In the genomic region with DNA sequence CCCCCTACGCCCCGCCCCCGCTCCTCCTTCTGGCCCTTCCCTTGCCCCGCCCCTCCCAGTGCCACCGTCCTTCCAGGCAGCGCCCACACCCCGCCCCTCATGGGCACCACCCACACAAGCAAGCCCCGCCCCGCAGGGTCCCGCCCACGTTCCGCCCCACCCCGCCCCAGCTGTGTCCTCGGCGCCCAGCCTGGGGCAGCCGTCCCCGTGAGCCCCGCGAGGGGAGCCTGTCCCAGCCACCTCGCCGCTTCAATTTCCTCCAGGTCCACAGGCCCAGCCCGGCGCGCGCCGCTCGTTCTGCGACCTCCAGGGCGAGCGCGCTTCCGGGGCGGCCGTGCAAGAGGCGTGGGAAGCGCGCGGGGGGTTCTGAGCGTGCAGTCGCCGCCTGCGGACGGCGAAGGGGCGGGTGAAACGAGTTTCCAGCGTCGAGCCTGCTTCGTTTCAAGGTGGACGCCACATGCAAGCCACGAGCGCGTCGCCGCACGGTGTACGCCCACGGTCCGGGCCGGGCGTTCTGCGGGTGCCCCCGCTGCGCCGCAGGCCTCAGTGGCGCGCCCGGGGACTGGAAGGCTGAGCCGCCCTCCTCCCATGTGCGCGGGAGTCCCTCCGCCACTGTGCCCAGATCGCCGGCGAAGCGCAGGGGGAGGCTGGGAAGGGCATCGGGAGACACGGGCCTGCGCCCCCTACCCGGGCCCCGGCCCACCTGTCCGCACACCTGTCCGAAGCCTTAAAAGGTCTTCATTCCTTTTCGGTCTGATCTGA, we compare ENCODE assay signal across 1 cellular context.
TF ChIP-seq lines count a peak whose summit lies in the region.

No MANE protein-coding gene starts in this region.

TF ChIP-seq in K562, 482 proteins besides CTCF, POLR2A, EP300 and RAD21 (continued from another document and continues in another):
- 0 out of 2 replicates have a peak, but pooled peaks have one; percentile 89 for TF ChIP-seq NR1H2 (CRISPR knock-in tag; IDR thresholded peaks at IDR 0.05)
- TF ChIP-seq YY1 (IDR thresholded peaks at IDR 0.05; ENCODE audit: borderline replicate concordance in 1 of 3, control insufficient read depth in 1 of 3, extremely low read depth in 1 of 3, insufficient read depth in 3 of 3, insufficient read length in 1 of 3, insufficient replicate concordance in 2 of 3, low read depth in 1 of 3, low read length in 2 of 3), result no peak
- peak; percentile 84 for TF ChIP-seq ZBTB7A (IDR thresholded peaks at IDR 0.05; ENCODE audit: borderline replicate concordance, control insufficient read depth, low read depth, low read length)
- TF ChIP-seq RBFOX2 (IDR thresholded peaks at IDR 0.05; ENCODE audit: low read depth, low read length), result peak; percentile 74
- TF ChIP-seq, protein P1, sequence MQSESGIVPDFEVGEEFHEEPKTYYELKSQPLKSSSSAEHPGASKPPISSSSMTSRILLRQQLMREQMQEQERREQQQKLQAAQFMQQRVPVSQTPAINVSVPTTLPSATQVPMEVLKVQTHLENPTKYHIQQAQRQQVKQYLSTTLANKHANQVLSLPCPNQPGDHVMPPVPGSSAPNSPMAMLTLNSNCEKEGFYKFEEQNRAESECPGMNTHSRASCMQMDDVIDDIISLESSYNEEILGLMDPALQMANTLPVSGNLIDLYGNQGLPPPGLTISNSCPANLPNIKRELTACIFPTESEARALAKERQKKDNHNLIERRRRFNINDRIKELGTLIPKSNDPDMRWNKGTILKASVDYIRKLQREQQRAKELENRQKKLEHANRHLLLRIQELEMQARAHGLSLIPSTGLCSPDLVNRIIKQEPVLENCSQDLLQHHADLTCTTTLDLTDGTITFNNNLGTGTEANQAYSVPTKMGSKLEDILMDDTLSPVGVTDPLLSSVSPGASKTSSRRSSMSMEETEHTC (IDR thresholded peaks at IDR 0.05), result no peak
- TF ChIP-seq PHF21A (IDR thresholded peaks at IDR 0.05; ENCODE audit: borderline replicate concordance, low read depth), result peak; percentile 35; the same call in 1 of the 2 replicates
- peak; percentile 95 for TF ChIP-seq MAX (CRISPR knock-in tag; IDR thresholded peaks at IDR 0.05)
- peak; percentile 82; the same call in 1 of the 2 replicates for TF ChIP-seq ZBTB17 (CRISPR knock-in tag; IDR thresholded peaks at IDR 0.05)
- peak; percentile 75; the same call in 1 of the 2 replicates for TF ChIP-seq ZNF830 (CRISPR knock-in tag; IDR thresholded peaks at IDR 0.05)
- TF ChIP-seq ZBTB49 (CRISPR knock-in tag; IDR thresholded peaks at IDR 0.05; ENCODE audit: borderline replicate concordance), result 0 out of 2 replicates have a peak, but pooled peaks have one; percentile 60
- peak; percentile 70 for TF ChIP-seq MYC (IDR thresholded peaks at IDR 0.05; ENCODE audit: low read depth, low read length)
- no peak for TF ChIP-seq MYC (CRISPR knock-in tag; IDR thresholded peaks at IDR 0.05; ENCODE audit: borderline replicate concordance, low read depth)
- TF ChIP-seq, protein P2, sequence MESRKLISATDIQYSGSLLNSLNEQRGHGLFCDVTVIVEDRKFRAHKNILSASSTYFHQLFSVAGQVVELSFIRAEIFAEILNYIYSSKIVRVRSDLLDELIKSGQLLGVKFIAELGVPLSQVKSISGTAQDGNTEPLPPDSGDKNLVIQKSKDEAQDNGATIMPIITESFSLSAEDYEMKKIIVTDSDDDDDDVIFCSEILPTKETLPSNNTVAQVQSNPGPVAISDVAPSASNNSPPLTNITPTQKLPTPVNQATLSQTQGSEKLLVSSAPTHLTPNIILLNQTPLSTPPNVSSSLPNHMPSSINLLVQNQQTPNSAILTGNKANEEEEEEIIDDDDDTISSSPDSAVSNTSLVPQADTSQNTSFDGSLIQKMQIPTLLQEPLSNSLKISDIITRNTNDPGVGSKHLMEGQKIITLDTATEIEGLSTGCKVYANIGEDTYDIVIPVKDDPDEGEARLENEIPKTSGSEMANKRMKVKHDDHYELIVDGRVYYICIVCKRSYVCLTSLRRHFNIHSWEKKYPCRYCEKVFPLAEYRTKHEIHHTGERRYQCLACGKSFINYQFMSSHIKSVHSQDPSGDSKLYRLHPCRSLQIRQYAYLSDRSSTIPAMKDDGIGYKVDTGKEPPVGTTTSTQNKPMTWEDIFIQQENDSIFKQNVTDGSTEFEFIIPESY (CRISPR knock-in tag; IDR thresholded peaks at IDR 0.05), result peak; percentile 97
- TF ChIP-seq NR3C1 (CRISPR knock-in tag; IDR thresholded peaks at IDR 0.05), result peak; percentile 97
- peak; percentile 80 for TF ChIP-seq CCNT2 (IDR thresholded peaks at IDR 0.05; ENCODE audit: borderline replicate concordance, extremely low read depth, insufficient read length, low read depth, low read length)
- peak; percentile 73 for TF ChIP-seq PRDM10 (IDR thresholded peaks at IDR 0.05; ENCODE audit: partially characterized antibody)
- TF ChIP-seq SUPT5H (IDR thresholded peaks at IDR 0.05), result peak; percentile 57
- no peak for TF ChIP-seq NR2C1 (IDR thresholded peaks at IDR 0.05)
- TF ChIP-seq NR2C1 (tag; IDR thresholded peaks at IDR 0.05), result no peak
- peak; percentile 51; the same call in 1 of the 2 replicates for TF ChIP-seq ZNF165 (CRISPR knock-in tag; IDR thresholded peaks at IDR 0.05; ENCODE audit: borderline replicate concordance)
- peak; percentile 66 for TF ChIP-seq NR2C2 (CRISPR knock-in tag; IDR thresholded peaks at IDR 0.05)
- TF ChIP-seq NR2C2 (tag; IDR thresholded peaks at IDR 0.05), result peak; percentile 38; the same call in 1 of the 2 replicates
- 0 out of 2 replicates have a peak, but pooled peaks have one; percentile 17 for TF ChIP-seq ZKSCAN1 (IDR thresholded peaks at IDR 0.05; ENCODE audit: low read depth, low read length)
- TF ChIP-seq MTF1 (CRISPR knock-in tag; IDR thresholded peaks at IDR 0.05; ENCODE audit: borderline replicate concordance), result no peak
- peak; percentile 78; the same call in 1 of the 2 replicates for TF ChIP-seq FOXK1 (CRISPR knock-in tag; IDR thresholded peaks at IDR 0.05; ENCODE audit: borderline replicate concordance)
- peak; percentile 10; the same call in 1 of the 2 replicates for TF ChIP-seq JUNB (CRISPR knock-in tag; conservative IDR thresholded peaks at IDR 0.05)
- peak; percentile 10 for TF ChIP-seq U2AF1 (optimal IDR thresholded peaks at IDR 0.05; ENCODE audit: low read depth, low read length)
- peak; percentile 26 for TF ChIP-seq RBBP5 (IDR thresholded peaks at IDR 0.05; ENCODE audit: borderline replicate concordance, insufficient read depth, low read length, poor library complexity, severe bottlenecking)
- 0 out of 2 replicates have a peak, but pooled peaks have one; percentile 31 for TF ChIP-seq CBFA2T3 (IDR thresholded peaks at IDR 0.05)
- no peak for TF ChIP-seq ATF1 (CRISPR knock-in tag; IDR thresholded peaks at IDR 0.05)
- TF ChIP-seq ATF1 (tag; IDR thresholded peaks at IDR 0.05), result peak; percentile 67
- TF ChIP-seq, protein P3, sequence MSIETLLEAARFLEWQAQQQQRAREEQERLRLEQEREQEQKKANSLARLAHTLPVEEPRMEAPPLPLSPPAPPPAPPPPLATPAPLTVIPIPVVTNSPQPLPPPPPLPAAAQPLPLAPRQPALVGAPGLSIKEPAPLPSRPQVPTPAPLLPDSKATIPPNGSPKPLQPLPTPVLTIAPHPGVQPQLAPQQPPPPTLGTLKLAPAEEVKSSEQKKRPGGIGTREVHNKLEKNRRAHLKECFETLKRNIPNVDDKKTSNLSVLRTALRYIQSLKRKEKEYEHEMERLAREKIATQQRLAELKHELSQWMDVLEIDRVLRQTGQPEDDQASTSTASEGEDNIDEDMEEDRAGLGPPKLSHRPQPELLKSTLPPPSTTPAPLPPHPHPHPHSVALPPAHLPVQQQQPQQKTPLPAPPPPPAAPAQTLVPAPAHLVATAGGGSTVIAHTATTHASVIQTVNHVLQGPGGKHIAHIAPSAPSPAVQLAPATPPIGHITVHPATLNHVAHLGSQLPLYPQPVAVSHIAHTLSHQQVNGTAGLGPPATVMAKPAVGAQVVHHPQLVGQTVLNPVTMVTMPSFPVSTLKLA (conservative IDR thresholded peaks at IDR 0.05), result peak; percentile 59 to 79
- peak; percentile 60 for TF ChIP-seq POLR2B (IDR thresholded peaks at IDR 0.05; ENCODE audit: low read depth, partially characterized antibody)
- no peak for TF ChIP-seq RFX1 (IDR thresholded peaks at IDR 0.05)
- no peak for TF ChIP-seq NFATC3 (IDR thresholded peaks at IDR 0.05)
- peak; percentile 91 for TF ChIP-seq ZNF232 (CRISPR knock-in tag; IDR thresholded peaks at IDR 0.05)
- TF ChIP-seq ERF (CRISPR knock-in tag; IDR thresholded peaks at IDR 0.05), result peak; percentile 94
- peak; percentile 51 for TF ChIP-seq DACH1 (IDR thresholded peaks at IDR 0.05; ENCODE audit: partially characterized antibody)
- TF ChIP-seq, protein P4, sequence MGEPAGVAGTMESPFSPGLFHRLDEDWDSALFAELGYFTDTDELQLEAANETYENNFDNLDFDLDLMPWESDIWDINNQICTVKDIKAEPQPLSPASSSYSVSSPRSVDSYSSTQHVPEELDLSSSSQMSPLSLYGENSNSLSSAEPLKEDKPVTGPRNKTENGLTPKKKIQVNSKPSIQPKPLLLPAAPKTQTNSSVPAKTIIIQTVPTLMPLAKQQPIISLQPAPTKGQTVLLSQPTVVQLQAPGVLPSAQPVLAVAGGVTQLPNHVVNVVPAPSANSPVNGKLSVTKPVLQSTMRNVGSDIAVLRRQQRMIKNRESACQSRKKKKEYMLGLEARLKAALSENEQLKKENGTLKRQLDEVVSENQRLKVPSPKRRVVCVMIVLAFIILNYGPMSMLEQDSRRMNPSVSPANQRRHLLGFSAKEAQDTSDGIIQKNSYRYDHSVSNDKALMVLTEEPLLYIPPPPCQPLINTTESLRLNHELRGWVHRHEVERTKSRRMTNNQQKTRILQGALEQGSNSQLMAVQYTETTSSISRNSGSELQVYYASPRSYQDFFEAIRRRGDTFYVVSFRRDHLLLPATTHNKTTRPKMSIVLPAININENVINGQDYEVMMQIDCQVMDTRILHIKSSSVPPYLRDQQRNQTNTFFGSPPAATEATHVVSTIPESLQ (CRISPR knock-in tag; IDR thresholded peaks at IDR 0.05), result peak; percentile 90; the same call in 1 of the 2 replicates
- TF ChIP-seq E2F5 (CRISPR knock-in tag; IDR thresholded peaks at IDR 0.05), result peak; percentile 93
- peak; percentile 42; the same call in 1 of the 2 replicates for TF ChIP-seq DPF2 (IDR thresholded peaks at IDR 0.05)
- TF ChIP-seq, protein P5, sequence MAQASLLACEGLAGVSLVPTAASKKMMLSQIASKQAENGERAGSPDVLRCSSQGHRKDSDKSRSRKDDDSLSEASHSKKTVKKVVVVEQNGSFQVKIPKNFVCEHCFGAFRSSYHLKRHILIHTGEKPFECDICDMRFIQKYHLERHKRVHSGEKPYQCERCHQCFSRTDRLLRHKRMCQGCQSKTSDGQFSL (CRISPR knock-in tag; IDR thresholded peaks at IDR 0.05), result peak; percentile 66; the same call in 1 of the 2 replicates
- TF ChIP-seq, protein P5 (tag; IDR thresholded peaks at IDR 0.05), result no peak
- peak in 1 of 2 experiments; percentile 60; a peak in 1 of 4 replicates for TF ChIP-seq NONO (IDR thresholded peaks at IDR 0.05; ENCODE audit: low read depth in 2 of 2, low read length in 1 of 2)
